ENCODE assay signal across 10 cellular contexts in the genomic region with DNA sequence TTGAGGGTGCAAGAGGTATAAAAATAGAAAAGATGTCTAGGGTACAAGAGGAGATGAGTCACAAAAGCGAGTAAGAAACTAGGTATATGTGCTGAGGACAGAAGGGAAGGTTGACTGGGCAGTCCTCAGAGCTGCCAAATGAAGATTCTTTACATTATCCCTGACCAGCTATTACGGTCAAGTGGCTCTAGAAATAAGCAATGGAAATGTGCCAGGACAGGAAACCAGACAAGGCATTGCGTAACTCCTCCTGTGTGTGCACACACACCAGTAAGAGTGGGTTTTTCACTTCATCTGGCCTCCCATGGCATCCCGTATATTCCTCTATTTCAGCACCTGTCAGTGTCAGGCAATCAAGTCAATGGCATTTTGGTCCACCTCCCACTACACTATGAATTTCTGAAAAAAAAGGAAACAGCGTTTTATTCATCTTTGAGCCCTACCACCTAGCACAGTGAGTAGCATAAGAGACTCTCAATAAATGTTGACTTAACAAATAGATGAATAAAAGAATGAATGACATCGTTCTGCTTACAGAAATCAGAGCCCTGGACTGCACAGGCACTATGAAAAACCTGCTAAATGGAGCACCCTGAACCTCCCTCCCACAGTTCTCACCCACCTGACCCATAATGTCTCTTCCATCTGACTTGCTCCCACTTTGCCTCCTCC.
DNase-seq lines count a peak whose midpoint lies in the region; ATAC-seq and TF ChIP-seq lines count a peak whose summit lies in the region.
"Had no signal": no experiment of that assay in that cellular context is flagged by ENCODE, and none has a peak within 500 bp of the region (broad histone marks: within the 10 kb centered on the region; RNA-seq: fewer than 3 reads in every experiment).

No MANE protein-coding gene starts in this region.

- no peaks in the 10 kb centered on the region for H3K9me3 ChIP-seq in thyroid gland

- no peak overlapping the region for H3K4me3 ChIP-seq in fibroblast of the aortic adventitia (ENCODE audit: low read depth, low read length)
- no peak overlapping the region for H3K4me3 ChIP-seq in thyroid gland (replicated peaks in 1 of 3)

- H3K36me3 Mint-ChIP-seq in stimulated activated memory B cell treated with anti-CD40 and anti-IgM and Interleukin-4, amounts not matched to agents 10 μg/mL and 1 μg/mL and 100 μg/mL, for 72 hours, result no peaks in the 10 kb centered on the region

- no peak overlapping the region for H3K4me3 Mint-ChIP-seq in stimulated activated memory B cell treated with anti-CD40 and anti-IgM and Interleukin-4, amounts not matched to agents 10 μg/mL and 1 μg/mL and 100 μg/mL, for 72 hours
- H3K4me3 Mint-ChIP-seq: activated CD8-positive, alpha-beta T cell treated with anti-CD3 and anti-CD28 coated beads for 36 hours had no signal

- peak overlapping the region in 1 of 3 donors; percentile 18 for H3K27ac ChIP-seq in thyroid gland

- intact Hi-C loops in thyroid gland (cut with DNase I), result loop anchor here (10.0 kb wide), 1 partner anchor 53 kb away; no protein-coding TSS in a partner anchor

- TF ChIP-seq CTCF in fibroblast of the aortic adventitia (IDR thresholded peaks at IDR 0.05; ENCODE audit: insufficient read depth, low read length) (no peak), thyroid gland (IDR thresholded peaks at IDR 0.05) (no peak)

- no peak overlapping the region for H3K27ac Mint-ChIP-seq in stimulated activated memory B cell treated with anti-CD40 and anti-IgM and Interleukin-4, amounts not matched to agents 10 μg/mL and 1 μg/mL and 100 μg/mL, for 72 hours
- H3K27ac Mint-ChIP-seq: activated CD8-positive, alpha-beta T cell treated with anti-CD3 and anti-CD28 coated beads for 36 hours had no signal

- no peak for ATAC-seq in stimulated activated memory B cell treated with anti-CD40 and anti-IgM and Interleukin-4, amounts not matched to agents 10 μg/mL and 1 μg/mL and 100 μg/mL, for 72 hours
- ATAC-seq: activated CD8-positive, alpha-beta T cell treated with anti-CD3 and anti-CD28 coated beads for 36 hours had no signal

- H3K27me3 Mint-ChIP-seq in stimulated activated memory B cell treated with anti-CD40 and anti-IgM and Interleukin-4, amounts not matched to agents 10 μg/mL and 1 μg/mL and 100 μg/mL, for 72 hours, result no peaks in the 10 kb centered on the region
- H3K27me3 Mint-ChIP-seq: activated CD8-positive, alpha-beta T cell treated with anti-CD3 and anti-CD28 coated beads for 36 hours had no signal

- 16 to 28% methylated on average over 6 of the region's 6 CpGs for WGBS in thyroid gland, 2 donors

- DNase-seq in NCI-H2227 (lab: John Stamatoyannopoulos, UW; ENCODE audit: unreplicated experiment) (peak; percentile 1), NCI-H2227 treated with DMSO at 0.1 percent for 48 hours (lab: John Stamatoyannopoulos, UW) (no peak), NOMO-1 treated with DMSO at 0.1 percent for 48 hours (lab: John Stamatoyannopoulos, UW; ENCODE audit: unreplicated experiment) (peak; percentile 20), fibroblast of the aortic adventitia (ENCODE audit: low read depth) (peak; percentile 49), thyroid gland (peak; percentile 32 to 34), inferior parietal cortex (ENCODE audit: extremely low spot score) (no peak)
- no peak for DNase-seq in activated CD4-positive, alpha-beta T cell treated with anti-CD3 and anti-CD28 coated beads for 1 hour
- DNase-seq: activated CD8-positive, alpha-beta T cell treated with anti-CD3 and anti-CD28 coated beads for 36 hours; cerebellar nuclear complex had no signal

- no peaks in the 10 kb centered on the region for H3K27me3 ChIP-seq in thyroid gland

- H3K4me1 ChIP-seq in thyroid gland, result peaks cover 22 to 36% of the 10 kb centered on the region in 2 donors

- no peaks in the 10 kb centered on the region for H3K4me1 Mint-ChIP-seq in stimulated activated memory B cell treated with anti-CD40 and anti-IgM and Interleukin-4, amounts not matched to agents 10 μg/mL and 1 μg/mL and 100 μg/mL, for 72 hours

- H3K36me3 ChIP-seq in thyroid gland, result no peaks in the 10 kb centered on the region

- no peak for TF ChIP-seq POLR2A in thyroid gland (IDR thresholded peaks at IDR 0.05)

- H3K9me3 Mint-ChIP-seq in stimulated activated memory B cell treated with anti-CD40 and anti-IgM and Interleukin-4, amounts not matched to agents 10 μg/mL and 1 μg/mL and 100 μg/mL, for 72 hours, result no peaks in the 10 kb centered on the region
- H3K9me3 Mint-ChIP-seq: activated CD8-positive, alpha-beta T cell treated with anti-CD3 and anti-CD28 coated beads for 36 hours had no signal

Comparison
In these comparisons a context has a peak if more than half of its experiments do, and no peak if none do; other contexts are left out.
1. DNase-seq: peak in NCI-H2227 (single experiment), NOMO-1 treated with DMSO at 0.1 percent for 48 hours (single experiment), fibroblast of the aortic adventitia (single experiment) and thyroid gland (2 of 2); none in NCI-H2227 treated with DMSO at 0.1 percent for 48 hours (single experiment), inferior parietal cortex (single experiment) and activated CD4-positive, alpha-beta T cell treated with anti-CD3 and anti-CD28 coated beads for 1 hour (single experiment).